Comparison of ENCODE assay signal across 8 cellular contexts in the genomic region with DNA sequence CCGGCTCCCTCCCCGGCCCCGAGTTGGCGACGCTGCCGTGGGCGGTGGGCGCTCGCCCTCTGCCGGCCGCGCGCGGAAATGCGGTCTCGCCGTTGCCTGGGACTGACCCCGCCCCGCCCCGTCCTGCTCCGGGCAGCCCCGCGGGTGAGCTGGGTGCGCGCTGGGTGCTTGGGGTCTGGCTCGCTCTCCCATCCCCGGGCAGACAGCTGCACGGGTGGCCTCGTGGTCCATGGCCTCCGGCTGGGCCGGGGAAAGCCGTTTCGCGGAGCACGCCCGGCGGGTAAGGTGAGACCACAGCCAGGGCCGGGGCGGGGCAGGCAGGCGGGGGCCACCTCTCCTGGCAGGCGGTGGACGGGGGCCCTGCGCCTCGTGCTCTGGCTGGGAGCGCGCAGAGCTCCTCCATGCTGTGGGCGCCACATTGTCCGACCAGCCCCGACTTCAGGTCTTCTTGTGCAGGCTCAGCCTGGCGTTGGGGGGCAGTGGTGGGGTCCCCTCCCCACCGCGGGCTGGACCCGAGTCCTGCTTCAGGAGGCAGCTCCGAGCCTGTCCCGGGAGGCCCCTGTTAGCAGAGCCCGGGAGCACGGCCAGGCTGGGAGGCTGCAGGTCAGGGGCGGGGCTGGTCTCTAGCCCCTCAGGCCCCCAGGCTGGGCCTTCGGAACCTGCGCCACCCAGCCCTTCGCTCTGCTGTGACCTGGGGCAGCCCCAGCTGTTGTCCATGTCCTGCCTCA. TPM values are rescaled to one million over a fixed set of nuclear protein-coding genes. Genes with fewer than 3 reads are reported as not detected.
DNase-seq lines count a peak whose midpoint lies in the region; ATAC-seq, FAIRE-seq and TF ChIP-seq lines count a peak whose summit lies in the region.

No MANE protein-coding gene starts in this region.

- H3K4me3 ChIP-seq in fibroblast of mammary gland (ENCODE audit: control insufficient read depth, low read depth, low read length) (no peak overlapping the region), neuron (ENCODE audit: low read length) (no peak overlapping the region), suprapubic skin (peak overlapping the region; percentile 27)

- FAIRE-seq in GM12892 (lab: Jason Lieb, UNC): no peak

- DNase-seq in GM12892 (ENCODE audit: insufficient read length) (peak; percentile 91), NCI-H460 (ENCODE audit: extremely low read depth, low read depth) (peak; percentile 34), activated T-cell treated with anti-CD3 and anti-CD28 coated beads for 4 hours (peak; percentile 54), fibroblast of mammary gland (ENCODE audit: low read depth) (peak; percentile 2), suprapubic skin (ENCODE audit: low spot score in 2 of 2) (no peak), globus pallidus (ENCODE audit: low spot score) (no peak)

- H3K36me3 ChIP-seq in neuron (ENCODE audit: insufficient read depth, low read length) (no peaks in the 10 kb centered on the region), suprapubic skin (no peaks in the 10 kb centered on the region)

- WGBS in suprapubic skin: no CpG with 5 or more reads among the region's 61 CpGs

- H3K27me3 ChIP-seq in neuron (ENCODE audit: insufficient read depth, low read length): peaks cover 33% of the 10 kb centered on the region
- H3K27me3 ChIP-seq in suprapubic skin: peaks cover 98% of the 10 kb centered on the region

- H3K27ac ChIP-seq in suprapubic skin: no peak overlapping the region

- H3K4me1 ChIP-seq in neuron (ENCODE audit: insufficient read depth, low read length): peaks cover 26% of the 10 kb centered on the region
- H3K4me1 ChIP-seq in suprapubic skin: peaks cover 11% of the 10 kb centered on the region

- no peak for TF ChIP-seq CTCF in fibroblast of mammary gland (conservative IDR thresholded peaks at IDR 0.05; ENCODE audit: control insufficient read depth, insufficient read depth, low read depth, low read length)
- TF ChIP-seq CTCF in suprapubic skin (IDR thresholded peaks at IDR 0.05): peak; percentile 36 to 87

- no peak for TF ChIP-seq EP300 in suprapubic skin (IDR thresholded peaks at IDR 0.05)

- ATAC-seq in GM21825 (IDR thresholded peaks at IDR 0.05; ENCODE audit: unreplicated experiment): no peak

- no peak for TF ChIP-seq POLR2A in GM12892 (IDR thresholded peaks at IDR 0.05; ENCODE audit: low read depth, low read length)
- TF ChIP-seq POLR2A in suprapubic skin (IDR thresholded peaks at IDR 0.05): no peak

- H2AFZ ChIP-seq in neuron (ENCODE audit: low read depth, low read length): peak overlapping the region; percentile 47

- H3K9me3 ChIP-seq in neuron (ENCODE audit: low read length) (no peaks in the 10 kb centered on the region), suprapubic skin (no peaks in the 10 kb centered on the region)

RNA-seq across cellular contexts. Expression of a gene that starts 7.0 kb away (rescaled TPM):
- polyA plus RNA-seq in GM12892 (2012; ENCODE audit: missing spikeins): not detected
- not detected in 2 replicates for total RNA-seq in NCI-H460 (2014; rRNA removed; shearing (Covaris generic))
- not detected in 2 replicates for polyA plus RNA-seq in NCI-H460 (2014; cell fraction: nucleus; rRNA removed)
- total RNA-seq in suprapubic skin: not detected

RNA-seq across cellular contexts. Expression of a gene that starts 30.5 kb away (rescaled TPM):
- not detected for polyA plus RNA-seq in GM12892 (2012; ENCODE audit: missing spikeins)
- 0.40 TPM in 1 of 2 replicates, not detected in the other for total RNA-seq in NCI-H460 (2014; rRNA removed; shearing (Covaris generic))
- polyA plus RNA-seq in NCI-H460 (2014; cell fraction: nucleus; rRNA removed): 0.20 and 1.4 TPM in 2 replicates
- 1 to 10 TPM in 1 of 4 donors, not detected in 3; 1.5 TPM for total RNA-seq in suprapubic skin

RNA-seq across cellular contexts. Expression of a gene that starts 49.8 kb away (rescaled TPM):
- not detected for polyA plus RNA-seq in GM12892 (2012; ENCODE audit: missing spikeins)
- total RNA-seq in NCI-H460 (2014; rRNA removed; shearing (Covaris generic)): 3.9 and 4.2 TPM in 2 replicates
- polyA plus RNA-seq in NCI-H460 (2014; cell fraction: nucleus; rRNA removed): 4.4 and 10.0 TPM in 2 replicates
- 100 to 1,000 TPM in 1 of 4 donors, 10 to 100 TPM in 3; 19.4 to 167 (median 38.4) TPM for total RNA-seq in suprapubic skin

Comparison
In these comparisons a context has a peak if more than half of its experiments do, and no peak if none do; other contexts are left out.
1. DNase-seq: peak in GM12892 (single experiment), NCI-H460 (single experiment), activated T-cell treated with anti-CD3 and anti-CD28 coated beads for 4 hours (single experiment) and fibroblast of mammary gland (single experiment); none in suprapubic skin (0 of 2) and globus pallidus (single experiment).